1 cellular context compared by ENCODE assay signal in genomic region chr3:149736180-149737100, GRCh38.
TF ChIP-seq lines count a peak whose summit lies in the region.

No MANE protein-coding gene starts in this region.

TF ChIP-seq in IMR-90, 13 proteins besides CTCF, POLR2A, EP300 and RAD21 (continued from another document):
- no peak for TF ChIP-seq USF2 (IDR thresholded peaks at IDR 0.05; ENCODE audit: low read depth, low read length)
- TF ChIP-seq CEBPB (IDR thresholded peaks at IDR 0.05; ENCODE audit: low read depth, low read length) = no peak
